ENCODE assay signal across 4 cellular contexts in genomic region chr3:120438216-120438615, GRCh38.
TF ChIP-seq lines count a peak whose summit lies in the region.

No MANE protein-coding gene starts in this region.

TF ChIP-seq in SK-N-SH, 30 proteins besides CTCF, POLR2A, EP300 and RAD21 (continues in another document):
- TF ChIP-seq IRF3 (IDR thresholded peaks at IDR 0.05; ENCODE audit: low read depth, low read length) = no peak
- TF ChIP-seq GABPA (IDR thresholded peaks at IDR 0.05; ENCODE audit: low read depth) = no peak
- no peak for TF ChIP-seq MXI1 (IDR thresholded peaks at IDR 0.05; ENCODE audit: low read depth, low read length)
- TF ChIP-seq TCF12 (IDR thresholded peaks at IDR 0.05) = no peak
- no peak for TF ChIP-seq ELF1 (IDR thresholded peaks at IDR 0.05)
- no peak for TF ChIP-seq YY1 (IDR thresholded peaks at IDR 0.05; ENCODE audit: low read depth)
- no peak for TF ChIP-seq USF2 (IDR thresholded peaks at IDR 0.05; ENCODE audit: borderline replicate concordance, low read depth, low read length)
- TF ChIP-seq MEF2A (IDR thresholded peaks at IDR 0.05; ENCODE audit: borderline replicate concordance, low read depth) = no peak
- TF ChIP-seq GATA2 (CRISPR knock-in tag; IDR thresholded peaks at IDR 0.05) = no peak

TF ChIP-seq in SK-N-SH treated with all-trans-retinoic acid at 6 μM for 48 hours, 23 proteins besides CTCF, POLR2A, EP300 and RAD21:
- TF ChIP-seq ESRRG (CRISPR knock-in tag; IDR thresholded peaks at IDR 0.05) = no peak
- no peak for TF ChIP-seq RARB (CRISPR knock-in tag; IDR thresholded peaks at IDR 0.05)
- no peak for TF ChIP-seq ZNF70 (CRISPR knock-in tag; IDR thresholded peaks at IDR 0.05)
- no peak for TF ChIP-seq GLIS3 (CRISPR knock-in tag; IDR thresholded peaks at IDR 0.05)
- TF ChIP-seq, protein P1, sequence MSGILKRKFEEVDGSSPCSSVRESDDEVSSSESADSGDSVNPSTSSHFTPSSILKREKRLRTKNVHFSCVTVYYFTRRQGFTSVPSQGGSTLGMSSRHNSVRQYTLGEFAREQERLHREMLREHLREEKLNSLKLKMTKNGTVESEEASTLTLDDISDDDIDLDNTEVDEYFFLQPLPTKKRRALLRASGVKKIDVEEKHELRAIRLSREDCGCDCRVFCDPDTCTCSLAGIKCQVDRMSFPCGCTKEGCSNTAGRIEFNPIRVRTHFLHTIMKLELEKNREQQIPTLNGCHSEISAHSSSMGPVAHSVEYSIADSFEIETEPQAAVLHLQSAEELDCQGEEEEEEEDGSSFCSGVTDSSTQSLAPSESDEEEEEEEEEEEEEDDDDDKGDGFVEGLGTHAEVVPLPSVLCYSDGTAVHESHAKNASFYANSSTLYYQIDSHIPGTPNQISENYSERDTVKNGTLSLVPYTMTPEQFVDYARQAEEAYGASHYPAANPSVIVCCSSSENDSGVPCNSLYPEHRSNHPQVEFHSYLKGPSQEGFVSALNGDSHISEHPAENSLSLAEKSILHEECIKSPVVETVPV (CRISPR knock-in tag; IDR thresholded peaks at IDR 0.05) = no peak

TF ChIP-seq in endothelial cell of umbilical vein, 7 proteins besides CTCF, POLR2A, EP300 and RAD21:
- no peak for TF ChIP-seq GATA2 (IDR thresholded peaks at IDR 0.05; ENCODE audit: insufficient read depth, insufficient read length, low read depth, low read length)
- no peak for TF ChIP-seq MYC (IDR thresholded peaks at IDR 0.05; ENCODE audit: low read depth, low read length)

TF ChIP-seq in GM23338, 12 proteins besides CTCF, POLR2A, EP300 and RAD21:
- TF ChIP-seq, protein P2, sequence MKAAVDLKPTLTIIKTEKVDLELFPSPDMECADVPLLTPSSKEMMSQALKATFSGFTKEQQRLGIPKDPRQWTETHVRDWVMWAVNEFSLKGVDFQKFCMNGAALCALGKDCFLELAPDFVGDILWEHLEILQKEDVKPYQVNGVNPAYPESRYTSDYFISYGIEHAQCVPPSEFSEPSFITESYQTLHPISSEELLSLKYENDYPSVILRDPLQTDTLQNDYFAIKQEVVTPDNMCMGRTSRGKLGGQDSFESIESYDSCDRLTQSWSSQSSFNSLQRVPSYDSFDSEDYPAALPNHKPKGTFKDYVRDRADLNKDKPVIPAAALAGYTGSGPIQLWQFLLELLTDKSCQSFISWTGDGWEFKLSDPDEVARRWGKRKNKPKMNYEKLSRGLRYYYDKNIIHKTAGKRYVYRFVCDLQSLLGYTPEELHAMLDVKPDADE (IDR thresholded peaks at IDR 0.05) = no peak
- TF ChIP-seq JUNB (IDR thresholded peaks at IDR 0.05; ENCODE audit: unreplicated experiment) = no peak
- no peak for TF ChIP-seq CREB1 (CRISPR knock-in tag; IDR thresholded peaks at IDR 0.05; ENCODE audit: low read depth)
- no peak for TF ChIP-seq NANOG (IDR thresholded peaks at IDR 0.05; ENCODE audit: borderline replicate concordance)
- no peak for TF ChIP-seq EZH2 (IDR thresholded peaks at IDR 0.05; ENCODE audit: low read depth, unreplicated experiment)
- no peak for TF ChIP-seq POLR2AphosphoS5 (IDR thresholded peaks at IDR 0.05; ENCODE audit: low read depth)
- no peak for TF ChIP-seq REST (IDR thresholded peaks at IDR 0.05; ENCODE audit: unreplicated experiment)
- TF ChIP-seq EZH2phosphoT487 (IDR thresholded peaks at IDR 0.05; ENCODE audit: unreplicated experiment) = no peak
- TF ChIP-seq, protein P3, sequence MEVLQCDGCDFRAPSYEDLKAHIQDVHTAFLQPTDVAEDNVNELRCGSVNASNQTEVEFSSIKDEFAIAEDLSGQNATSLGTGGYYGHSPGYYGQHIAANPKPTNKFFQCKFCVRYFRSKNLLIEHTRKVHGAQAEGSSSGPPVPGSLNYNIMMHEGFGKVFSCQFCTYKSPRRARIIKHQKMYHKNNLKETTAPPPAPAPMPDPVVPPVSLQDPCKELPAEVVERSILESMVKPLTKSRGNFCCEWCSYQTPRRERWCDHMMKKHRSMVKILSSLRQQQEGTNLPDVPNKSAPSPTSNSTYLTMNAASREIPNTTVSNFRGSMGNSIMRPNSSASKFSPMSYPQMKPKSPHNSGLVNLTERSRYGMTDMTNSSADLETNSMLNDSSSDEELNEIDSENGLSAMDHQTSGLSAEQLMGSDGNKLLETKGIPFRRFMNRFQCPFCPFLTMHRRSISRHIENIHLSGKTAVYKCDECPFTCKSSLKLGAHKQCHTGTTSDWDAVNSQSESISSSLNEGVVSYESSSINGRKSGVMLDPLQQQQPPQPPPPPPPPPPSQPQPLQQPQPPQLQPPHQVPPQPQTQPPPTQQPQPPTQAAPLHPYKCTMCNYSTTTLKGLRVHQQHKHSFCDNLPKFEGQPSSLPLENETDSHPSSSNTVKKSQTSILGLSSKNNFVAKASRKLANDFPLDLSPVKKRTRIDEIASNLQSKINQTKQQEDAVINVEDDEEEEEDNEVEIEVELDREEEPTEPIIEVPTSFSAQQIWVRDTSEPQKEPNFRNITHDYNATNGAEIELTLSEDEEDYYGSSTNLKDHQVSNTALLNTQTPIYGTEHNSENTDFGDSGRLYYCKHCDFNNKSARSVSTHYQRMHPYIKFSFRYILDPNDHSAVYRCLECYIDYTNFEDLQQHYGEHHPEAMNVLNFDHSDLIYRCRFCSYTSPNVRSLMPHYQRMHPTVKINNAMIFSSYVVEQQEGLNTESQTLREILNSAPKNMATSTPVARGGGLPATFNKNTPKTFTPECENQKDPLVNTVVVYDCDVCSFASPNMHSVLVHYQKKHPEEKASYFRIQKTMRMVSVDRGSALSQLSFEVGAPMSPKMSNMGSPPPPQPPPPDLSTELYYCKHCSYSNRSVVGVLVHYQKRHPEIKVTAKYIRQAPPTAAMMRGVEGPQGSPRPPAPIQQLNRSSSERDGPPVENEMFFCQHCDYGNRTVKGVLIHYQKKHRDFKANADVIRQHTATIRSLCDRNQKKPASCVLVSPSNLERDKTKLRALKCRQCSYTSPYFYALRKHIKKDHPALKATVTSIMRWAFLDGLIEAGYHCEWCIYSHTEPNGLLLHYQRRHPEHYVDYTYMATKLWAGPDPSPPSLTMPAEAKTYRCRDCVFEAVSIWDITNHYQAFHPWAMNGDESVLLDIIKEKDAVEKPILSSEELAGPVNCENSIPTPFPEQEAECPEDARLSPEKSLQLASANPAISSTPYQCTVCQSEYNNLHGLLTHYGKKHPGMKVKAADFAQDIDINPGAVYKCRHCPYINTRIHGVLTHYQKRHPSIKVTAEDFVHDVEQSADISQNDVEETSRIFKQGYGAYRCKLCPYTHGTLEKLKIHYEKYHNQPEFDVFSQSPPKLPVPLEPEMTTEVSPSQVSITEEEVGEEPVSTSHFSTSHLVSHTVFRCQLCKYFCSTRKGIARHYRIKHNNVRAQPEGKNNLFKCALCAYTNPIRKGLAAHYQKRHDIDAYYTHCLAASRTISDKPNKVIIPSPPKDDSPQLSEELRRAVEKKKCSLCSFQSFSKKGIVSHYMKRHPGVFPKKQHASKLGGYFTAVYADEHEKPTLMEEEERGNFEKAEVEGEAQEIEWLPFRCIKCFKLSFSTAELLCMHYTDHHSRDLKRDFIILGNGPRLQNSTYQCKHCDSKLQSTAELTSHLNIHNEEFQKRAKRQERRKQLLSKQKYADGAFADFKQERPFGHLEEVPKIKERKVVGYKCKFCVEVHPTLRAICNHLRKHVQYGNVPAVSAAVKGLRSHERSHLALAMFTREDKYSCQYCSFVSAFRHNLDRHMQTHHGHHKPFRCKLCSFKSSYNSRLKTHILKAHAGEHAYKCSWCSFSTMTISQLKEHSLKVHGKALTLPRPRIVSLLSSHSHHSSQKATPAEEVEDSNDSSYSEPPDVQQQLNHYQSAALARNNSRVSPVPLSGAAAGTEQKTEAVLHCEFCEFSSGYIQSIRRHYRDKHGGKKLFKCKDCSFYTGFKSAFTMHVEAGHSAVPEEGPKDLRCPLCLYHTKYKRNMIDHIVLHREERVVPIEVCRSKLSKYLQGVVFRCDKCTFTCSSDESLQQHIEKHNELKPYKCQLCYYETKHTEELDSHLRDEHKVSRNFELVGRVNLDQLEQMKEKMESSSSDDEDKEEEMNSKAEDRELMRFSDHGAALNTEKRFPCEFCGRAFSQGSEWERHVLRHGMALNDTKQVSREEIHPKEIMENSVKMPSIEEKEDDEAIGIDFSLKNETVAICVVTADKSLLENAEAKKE (CRISPR knock-in tag; IDR thresholded peaks at IDR 0.05) = no peak
